ENCODE assay signal across 1 cellular context in the genomic region with DNA sequence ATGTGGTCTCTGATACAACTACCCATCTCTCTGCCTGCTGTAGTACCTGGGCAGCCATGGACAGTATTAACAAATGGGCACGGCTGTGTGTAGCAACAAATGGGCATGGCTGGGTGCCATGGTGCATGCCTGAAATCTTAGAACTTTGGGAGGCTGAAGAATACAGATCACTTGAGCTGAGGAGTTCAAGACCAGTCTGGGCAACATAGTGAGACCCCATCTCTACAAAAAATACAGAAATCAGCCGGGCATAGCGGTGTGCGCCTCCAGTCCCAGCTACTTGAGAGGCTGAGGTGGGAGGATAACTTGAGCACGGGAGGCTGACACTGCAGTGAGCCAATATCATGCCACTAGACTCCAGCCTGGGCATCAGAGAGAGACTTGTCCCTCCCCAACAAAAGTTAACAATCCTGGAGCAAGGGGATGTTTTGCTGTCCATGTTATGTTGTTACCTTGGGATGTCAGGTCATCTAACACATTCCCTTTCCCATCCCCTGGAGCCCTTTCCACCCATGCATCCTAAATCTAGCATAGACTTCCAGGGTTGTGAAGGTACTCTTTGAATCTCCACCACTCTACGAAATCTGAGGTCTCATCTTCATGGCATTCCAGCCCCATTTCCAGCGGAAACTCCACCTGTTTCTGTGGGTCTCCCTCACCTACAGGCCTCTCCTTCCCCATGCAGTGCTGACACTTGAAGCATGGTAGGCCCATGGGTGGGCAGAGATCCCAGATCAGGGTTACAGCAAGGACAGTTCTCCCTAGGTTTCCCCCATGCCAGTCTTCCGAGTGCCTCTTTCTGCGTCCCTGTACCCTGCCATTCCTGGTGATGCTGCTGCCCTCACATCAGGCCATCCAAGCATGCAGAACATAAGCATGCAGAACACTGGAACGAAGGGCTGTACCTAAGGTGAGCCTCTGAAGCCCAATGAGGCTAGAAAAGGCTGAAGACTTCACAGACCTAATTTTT.
TF ChIP-seq lines count a peak whose summit lies in the region.

No MANE protein-coding gene starts in this region.

TF ChIP-seq in K562, 482 proteins besides CTCF, POLR2A, EP300 and RAD21 (continued from another document and continues in another):
- TF ChIP-seq, protein P1, sequence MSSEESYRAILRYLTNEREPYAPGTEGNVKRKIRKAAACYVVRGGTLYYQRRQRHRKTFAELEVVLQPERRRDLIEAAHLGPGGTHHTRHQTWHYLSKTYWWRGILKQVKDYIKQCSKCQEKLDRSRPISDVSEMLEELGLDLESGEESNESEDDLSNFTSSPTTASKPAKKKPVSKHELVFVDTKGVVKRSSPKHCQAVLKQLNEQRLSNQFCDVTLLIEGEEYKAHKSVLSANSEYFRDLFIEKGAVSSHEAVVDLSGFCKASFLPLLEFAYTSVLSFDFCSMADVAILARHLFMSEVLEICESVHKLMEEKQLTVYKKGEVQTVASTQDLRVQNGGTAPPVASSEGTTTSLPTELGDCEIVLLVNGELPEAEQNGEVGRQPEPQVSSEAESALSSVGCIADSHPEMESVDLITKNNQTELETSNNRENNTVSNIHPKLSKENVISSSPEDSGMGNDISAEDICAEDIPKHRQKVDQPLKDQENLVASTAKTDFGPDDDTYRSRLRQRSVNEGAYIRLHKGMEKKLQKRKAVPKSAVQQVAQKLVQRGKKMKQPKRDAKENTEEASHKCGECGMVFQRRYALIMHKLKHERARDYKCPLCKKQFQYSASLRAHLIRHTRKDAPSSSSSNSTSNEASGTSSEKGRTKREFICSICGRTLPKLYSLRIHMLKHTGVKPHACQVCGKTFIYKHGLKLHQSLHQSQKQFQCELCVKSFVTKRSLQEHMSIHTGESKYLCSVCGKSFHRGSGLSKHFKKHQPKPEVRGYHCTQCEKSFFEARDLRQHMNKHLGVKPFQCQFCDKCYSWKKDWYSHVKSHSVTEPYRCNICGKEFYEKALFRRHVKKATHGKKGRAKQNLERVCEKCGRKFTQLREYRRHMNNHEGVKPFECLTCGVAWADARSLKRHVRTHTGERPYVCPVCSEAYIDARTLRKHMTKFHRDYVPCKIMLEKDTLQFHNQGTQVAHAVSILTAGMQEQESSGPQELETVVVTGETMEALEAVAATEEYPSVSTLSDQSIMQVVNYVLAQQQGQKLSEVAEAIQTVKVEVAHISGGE (CRISPR knock-in tag; IDR thresholded peaks at IDR 0.05): no peak
- no peak for TF ChIP-seq SRF (CRISPR knock-in tag; IDR thresholded peaks at IDR 0.05)
- TF ChIP-seq LCOR (CRISPR knock-in tag; IDR thresholded peaks at IDR 0.05): no peak
- TF ChIP-seq ZNF507 (tag; conservative IDR thresholded peaks at IDR 0.05): no peak
- no peak for TF ChIP-seq STAT5B (CRISPR knock-in tag; IDR thresholded peaks at IDR 0.05)
- TF ChIP-seq ETV5 (CRISPR knock-in tag; IDR thresholded peaks at IDR 0.05; ENCODE audit: low read depth): no peak
- peak; percentile 95 for TF ChIP-seq MYNN (IDR thresholded peaks at IDR 0.05)
- no peak for TF ChIP-seq MYNN (CRISPR knock-in tag; IDR thresholded peaks at IDR 0.05)
- TF ChIP-seq, protein P2, sequence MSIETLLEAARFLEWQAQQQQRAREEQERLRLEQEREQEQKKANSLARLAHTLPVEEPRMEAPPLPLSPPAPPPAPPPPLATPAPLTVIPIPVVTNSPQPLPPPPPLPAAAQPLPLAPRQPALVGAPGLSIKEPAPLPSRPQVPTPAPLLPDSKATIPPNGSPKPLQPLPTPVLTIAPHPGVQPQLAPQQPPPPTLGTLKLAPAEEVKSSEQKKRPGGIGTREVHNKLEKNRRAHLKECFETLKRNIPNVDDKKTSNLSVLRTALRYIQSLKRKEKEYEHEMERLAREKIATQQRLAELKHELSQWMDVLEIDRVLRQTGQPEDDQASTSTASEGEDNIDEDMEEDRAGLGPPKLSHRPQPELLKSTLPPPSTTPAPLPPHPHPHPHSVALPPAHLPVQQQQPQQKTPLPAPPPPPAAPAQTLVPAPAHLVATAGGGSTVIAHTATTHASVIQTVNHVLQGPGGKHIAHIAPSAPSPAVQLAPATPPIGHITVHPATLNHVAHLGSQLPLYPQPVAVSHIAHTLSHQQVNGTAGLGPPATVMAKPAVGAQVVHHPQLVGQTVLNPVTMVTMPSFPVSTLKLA (conservative IDR thresholded peaks at IDR 0.05): no peak
- TF ChIP-seq U2AF2 (optimal IDR thresholded peaks at IDR 0.05; ENCODE audit: low read depth, low read length): no peak
- TF ChIP-seq, protein P3, sequence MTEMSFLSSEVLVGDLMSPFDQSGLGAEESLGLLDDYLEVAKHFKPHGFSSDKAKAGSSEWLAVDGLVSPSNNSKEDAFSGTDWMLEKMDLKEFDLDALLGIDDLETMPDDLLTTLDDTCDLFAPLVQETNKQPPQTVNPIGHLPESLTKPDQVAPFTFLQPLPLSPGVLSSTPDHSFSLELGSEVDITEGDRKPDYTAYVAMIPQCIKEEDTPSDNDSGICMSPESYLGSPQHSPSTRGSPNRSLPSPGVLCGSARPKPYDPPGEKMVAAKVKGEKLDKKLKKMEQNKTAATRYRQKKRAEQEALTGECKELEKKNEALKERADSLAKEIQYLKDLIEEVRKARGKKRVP (CRISPR knock-in tag; IDR thresholded peaks at IDR 0.05): no peak
- TF ChIP-seq ZKSCAN3 (CRISPR knock-in tag; IDR thresholded peaks at IDR 0.05): no peak
- TF ChIP-seq XRCC4 (IDR thresholded peaks at IDR 0.05; ENCODE audit: extremely low read depth, insufficient read depth, insufficient read length): no peak
- no peak for TF ChIP-seq IRF2 (CRISPR knock-in tag; IDR thresholded peaks at IDR 0.05)
- TF ChIP-seq, protein P4, sequence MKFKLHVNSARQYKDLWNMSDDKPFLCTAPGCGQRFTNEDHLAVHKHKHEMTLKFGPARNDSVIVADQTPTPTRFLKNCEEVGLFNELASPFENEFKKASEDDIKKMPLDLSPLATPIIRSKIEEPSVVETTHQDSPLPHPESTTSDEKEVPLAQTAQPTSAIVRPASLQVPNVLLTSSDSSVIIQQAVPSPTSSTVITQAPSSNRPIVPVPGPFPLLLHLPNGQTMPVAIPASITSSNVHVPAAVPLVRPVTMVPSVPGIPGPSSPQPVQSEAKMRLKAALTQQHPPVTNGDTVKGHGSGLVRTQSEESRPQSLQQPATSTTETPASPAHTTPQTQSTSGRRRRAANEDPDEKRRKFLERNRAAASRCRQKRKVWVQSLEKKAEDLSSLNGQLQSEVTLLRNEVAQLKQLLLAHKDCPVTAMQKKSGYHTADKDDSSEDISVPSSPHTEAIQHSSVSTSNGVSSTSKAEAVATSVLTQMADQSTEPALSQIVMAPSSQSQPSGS (CRISPR knock-in tag; IDR thresholded peaks at IDR 0.05): no peak
- TF ChIP-seq, protein P5, sequence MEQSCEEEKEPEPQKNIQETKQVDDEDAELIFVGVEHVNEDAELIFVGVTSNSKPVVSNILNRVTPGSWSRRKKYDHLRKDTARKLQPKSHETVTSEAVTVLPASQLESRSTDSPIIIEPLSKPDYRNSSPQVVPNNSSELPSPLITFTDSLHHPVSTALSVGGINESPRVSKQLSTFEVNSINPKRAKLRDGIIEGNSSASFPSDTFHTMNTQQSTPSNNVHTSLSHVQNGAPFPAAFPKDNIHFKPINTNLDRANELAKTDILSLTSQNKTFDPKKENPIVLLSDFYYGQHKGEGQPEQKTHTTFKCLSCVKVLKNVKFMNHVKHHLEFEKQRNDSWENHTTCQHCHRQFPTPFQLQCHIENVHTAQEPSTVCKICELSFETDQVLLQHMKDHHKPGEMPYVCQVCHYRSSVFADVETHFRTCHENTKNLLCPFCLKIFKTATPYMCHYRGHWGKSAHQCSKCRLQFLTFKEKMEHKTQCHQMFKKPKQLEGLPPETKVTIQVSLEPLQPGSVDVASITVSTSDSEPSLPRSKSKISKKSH (CRISPR knock-in tag; IDR thresholded peaks at IDR 0.05): 0 out of 2 replicates have a peak, but pooled peaks have one; percentile 10
- no peak for TF ChIP-seq ZNF140 (CRISPR knock-in tag; IDR thresholded peaks at IDR 0.05)
- no peak for TF ChIP-seq ARID2 (IDR thresholded peaks at IDR 0.05)
- no peak for TF ChIP-seq ZNF589 (CRISPR knock-in tag; IDR thresholded peaks at IDR 0.05; ENCODE audit: low read depth)
- TF ChIP-seq, protein P6, sequence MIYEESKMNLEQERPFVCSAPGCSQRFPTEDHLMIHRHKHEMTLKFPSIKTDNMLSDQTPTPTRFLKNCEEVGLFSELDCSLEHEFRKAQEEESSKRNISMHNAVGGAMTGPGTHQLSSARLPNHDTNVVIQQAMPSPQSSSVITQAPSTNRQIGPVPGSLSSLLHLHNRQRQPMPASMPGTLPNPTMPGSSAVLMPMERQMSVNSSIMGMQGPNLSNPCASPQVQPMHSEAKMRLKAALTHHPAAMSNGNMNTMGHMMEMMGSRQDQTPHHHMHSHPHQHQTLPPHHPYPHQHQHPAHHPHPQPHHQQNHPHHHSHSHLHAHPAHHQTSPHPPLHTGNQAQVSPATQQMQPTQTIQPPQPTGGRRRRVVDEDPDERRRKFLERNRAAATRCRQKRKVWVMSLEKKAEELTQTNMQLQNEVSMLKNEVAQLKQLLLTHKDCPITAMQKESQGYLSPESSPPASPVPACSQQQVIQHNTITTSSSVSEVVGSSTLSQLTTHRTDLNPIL (CRISPR knock-in tag; IDR thresholded peaks at IDR 0.05): no peak
- peak; percentile 30 for TF ChIP-seq ILF3 (IDR thresholded peaks at IDR 0.05; ENCODE audit: borderline replicate concordance)
- TF ChIP-seq ZNF583 (CRISPR knock-in tag; IDR thresholded peaks at IDR 0.05): no peak
- TF ChIP-seq ZNF239 (CRISPR knock-in tag; IDR thresholded peaks at IDR 0.05): no peak
- no peak for TF ChIP-seq NR4A1 (CRISPR knock-in tag; IDR thresholded peaks at IDR 0.05)
- no peak for TF ChIP-seq NR4A1 (tag; IDR thresholded peaks at IDR 0.05)
- TF ChIP-seq ZBTB8A (IDR thresholded peaks at IDR 0.05; ENCODE audit: partially characterized antibody): no peak
- TF ChIP-seq ZNF324 (CRISPR knock-in tag; IDR thresholded peaks at IDR 0.05): 0 out of 2 replicates have a peak, but pooled peaks have one; percentile 39
- no peak for TF ChIP-seq SMC3 (conservative IDR thresholded peaks at IDR 0.05; ENCODE audit: insufficient read depth, low read depth, low read length)
- TF ChIP-seq GABPB2 (CRISPR knock-in tag; conservative IDR thresholded peaks at IDR 0.05): peak; percentile 13; the same call in 1 of the 2 replicates
- TF ChIP-seq PHF20 (IDR thresholded peaks at IDR 0.05; ENCODE audit: partially characterized antibody): no peak
- TF ChIP-seq, protein P7, sequence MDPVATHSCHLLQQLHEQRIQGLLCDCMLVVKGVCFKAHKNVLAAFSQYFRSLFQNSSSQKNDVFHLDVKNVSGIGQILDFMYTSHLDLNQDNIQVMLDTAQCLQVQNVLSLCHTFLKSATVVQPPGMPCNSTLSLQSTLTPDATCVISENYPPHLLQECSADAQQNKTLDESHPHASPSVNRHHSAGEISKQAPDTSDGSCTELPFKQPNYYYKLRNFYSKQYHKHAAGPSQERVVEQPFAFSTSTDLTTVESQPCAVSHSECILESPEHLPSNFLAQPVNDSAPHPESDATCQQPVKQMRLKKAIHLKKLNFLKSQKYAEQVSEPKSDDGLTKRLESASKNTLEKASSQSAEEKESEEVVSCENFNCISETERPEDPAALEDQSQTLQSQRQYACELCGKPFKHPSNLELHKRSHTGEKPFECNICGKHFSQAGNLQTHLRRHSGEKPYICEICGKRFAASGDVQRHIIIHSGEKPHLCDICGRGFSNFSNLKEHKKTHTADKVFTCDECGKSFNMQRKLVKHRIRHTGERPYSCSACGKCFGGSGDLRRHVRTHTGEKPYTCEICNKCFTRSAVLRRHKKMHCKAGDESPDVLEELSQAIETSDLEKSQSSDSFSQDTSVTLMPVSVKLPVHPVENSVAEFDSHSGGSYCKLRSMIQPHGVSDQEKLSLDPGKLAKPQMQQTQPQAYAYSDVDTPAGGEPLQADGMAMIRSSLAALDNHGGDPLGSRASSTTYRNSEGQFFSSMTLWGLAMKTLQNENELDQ (CRISPR knock-in tag; IDR thresholded peaks at IDR 0.05; ENCODE audit: borderline replicate concordance): no peak
- TF ChIP-seq DNMT1 (IDR thresholded peaks at IDR 0.05): no peak; the same call in none of the 2 replicates
- TF ChIP-seq ZNF124 (CRISPR knock-in tag; IDR thresholded peaks at IDR 0.05): no peak
- no peak for TF ChIP-seq FOSL1 (tag; conservative IDR thresholded peaks at IDR 0.05)
- TF ChIP-seq ZNF668 (CRISPR knock-in tag; IDR thresholded peaks at IDR 0.05): no peak
- no peak for TF ChIP-seq MIER1 (IDR thresholded peaks at IDR 0.05; ENCODE audit: low read depth)
- TF ChIP-seq NR3C1 (CRISPR knock-in tag; IDR thresholded peaks at IDR 0.05): no peak
- 0 out of 2 replicates have a peak, but pooled peaks have one; percentile 25 for TF ChIP-seq ZNF436 (CRISPR knock-in tag; IDR thresholded peaks at IDR 0.05)
- no peak for TF ChIP-seq ESRRA (IDR thresholded peaks at IDR 0.05; ENCODE audit: borderline replicate concordance, low read depth)
- TF ChIP-seq FOS (IDR thresholded peaks at IDR 0.05; ENCODE audit: extremely low read depth, insufficient read length): no peak
- no peak for TF ChIP-seq KLF16 (IDR thresholded peaks at IDR 0.05)
- TF ChIP-seq, protein P8, sequence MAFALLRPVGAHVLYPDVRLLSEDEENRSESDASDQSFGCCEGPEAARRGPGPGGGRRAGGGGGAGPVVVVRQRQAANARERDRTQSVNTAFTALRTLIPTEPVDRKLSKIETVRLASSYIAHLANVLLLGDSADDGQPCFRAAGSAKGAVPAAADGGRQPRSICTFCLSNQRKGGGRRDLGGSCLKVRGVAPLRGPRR (CRISPR knock-in tag; IDR thresholded peaks at IDR 0.05): no peak
- no peak for TF ChIP-seq ZBTB17 (CRISPR knock-in tag; IDR thresholded peaks at IDR 0.05)
- no peak for TF ChIP-seq NCOA2 (IDR thresholded peaks at IDR 0.05; ENCODE audit: partially characterized antibody in 2 of 2)
- TF ChIP-seq ZBTB7A (IDR thresholded peaks at IDR 0.05; ENCODE audit: borderline replicate concordance, control insufficient read depth, low read depth, low read length): no peak
- TF ChIP-seq, protein P9, sequence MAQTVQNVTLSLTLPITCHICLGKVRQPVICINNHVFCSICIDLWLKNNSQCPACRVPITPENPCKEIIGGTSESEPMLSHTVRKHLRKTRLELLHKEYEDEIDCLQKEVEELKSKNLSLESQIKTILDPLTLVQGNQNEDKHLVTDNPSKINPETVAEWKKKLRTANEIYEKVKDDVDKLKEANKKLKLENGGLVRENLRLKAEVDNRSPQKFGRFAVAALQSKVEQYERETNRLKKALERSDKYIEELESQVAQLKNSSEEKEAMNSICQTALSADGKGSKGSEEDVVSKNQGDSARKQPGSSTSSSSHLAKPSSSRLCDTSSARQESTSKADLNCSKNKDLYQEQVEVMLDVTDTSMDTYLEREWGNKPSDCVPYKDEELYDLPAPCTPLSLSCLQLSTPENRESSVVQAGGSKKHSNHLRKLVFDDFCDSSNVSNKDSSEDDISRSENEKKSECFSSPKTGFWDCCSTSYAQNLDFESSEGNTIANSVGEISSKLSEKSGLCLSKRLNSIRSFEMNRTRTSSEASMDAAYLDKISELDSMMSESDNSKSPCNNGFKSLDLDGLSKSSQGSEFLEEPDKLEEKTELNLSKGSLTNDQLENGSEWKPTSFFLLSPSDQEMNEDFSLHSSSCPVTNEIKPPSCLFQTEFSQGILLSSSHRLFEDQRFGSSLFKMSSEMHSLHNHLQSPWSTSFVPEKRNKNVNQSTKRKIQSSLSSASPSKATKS (CRISPR knock-in tag; IDR thresholded peaks at IDR 0.05): 0 out of 2 replicates have a peak, but pooled peaks have one; percentile 5
- no peak for TF ChIP-seq GATAD2A (IDR thresholded peaks at IDR 0.05)
- TF ChIP-seq NONO (IDR thresholded peaks at IDR 0.05; ENCODE audit: low read depth in 2 of 2, low read length in 1 of 2): no peak
- TF ChIP-seq ZZZ3 (IDR thresholded peaks at IDR 0.05): no peak
